Comparison of ENCODE assay signal across 35 cellular contexts in genomic region chr5:88644676-88645075, GRCh38.
"Had no signal": no experiment of that assay in that cellular context is flagged by ENCODE, and none has a peak within 500 bp of the region (broad histone marks: within the 10 kb centered on the region; RNA-seq: fewer than 3 reads in every experiment).

No MANE protein-coding gene starts in this region.

- H3K27ac Mint-ChIP-seq: activated B cell treated with CpG ODN at 0.5 μM for 24 hours; activated CD4-positive, alpha-beta memory T cell treated with anti-CD3 and anti-CD28 coated beads, Interleukin-2, amount 10 ng/mL, durations not matched to agents 7 days and 5 days; activated CD4-positive, alpha-beta T cell treated with anti-CD3 and anti-CD28 coated beads, Interleukin-2, amount 10 ng/mL, durations not matched to agents 7 days and 5 days; activated CD8-positive, alpha-beta memory T cell treated with anti-CD3 and anti-CD28 coated beads, Interleukin-2, amount 10 ng/mL, durations not matched to agents 7 days and 5 days; activated CD8-positive, alpha-beta T cell treated with anti-CD3 and anti-CD28 coated beads, Interleukin-2, amount 10 ng/mL, durations not matched to agents 7 days and 5 days; activated naive CD4-positive, alpha-beta T cell treated with anti-CD3 and anti-CD28 coated beads for 36 hours; activated naive CD4-positive, alpha-beta T cell treated with anti-CD3 and anti-CD28 coated beads, Interleukin-2, amount 50 U/mL, for 72 hours; activated naive CD8-positive, alpha-beta T cell treated with anti-CD3 and anti-CD28 coated beads for 36 hours; activated T-cell treated with anti-CD3 and anti-CD28 coated beads, Interleukin-2, amount 50 U/mL, for 72 hours; activated T-helper 1 cell treated with anti-CD3 and anti-CD28 coated beads, Interleukin-12 subunit alpha, Interleukin-12 subunit beta, Interleukin-2, Interleukin-4 antibody, amounts not matched to agents 30 ng/mL and 10 ng/mL and 1 ng/mL, durations not matched to agents 14 hours and 24 hours and 36 hours; activated T-helper 17 cell treated with anti-CD3 and anti-CD28 coated beads, Interleukin-2, amount 50 U/mL, for 72 hours; T-helper 1 cell treated with Interleukin-12 subunit alpha and Interleukin-12 subunit beta and Interleukin-4 antibody, amounts not matched to agents 30 μg/mL and 1 μg/mL, for 36 hours; T-helper 2 cell treated with Interferon-gamma antibody and Interleukin-4, amounts not matched to agents 5 μg/mL and 100 μg/mL, for 36 hours had no signal

- FAIRE-seq: astrocyte, TTC549 had no signal

- H3K9me3 Mint-ChIP-seq: activated B cell treated with CpG ODN at 0.5 μM for 24 hours; activated CD4-positive, alpha-beta memory T cell treated with anti-CD3 and anti-CD28 coated beads, Interleukin-2, amount 10 ng/mL, durations not matched to agents 7 days and 5 days; activated CD4-positive, alpha-beta T cell treated with anti-CD3 and anti-CD28 coated beads, Interleukin-2, amount 10 ng/mL, durations not matched to agents 7 days and 5 days; activated naive CD4-positive, alpha-beta T cell treated with anti-CD3 and anti-CD28 coated beads for 36 hours; activated naive CD4-positive, alpha-beta T cell treated with anti-CD3 and anti-CD28 coated beads, Interleukin-2, amount 50 U/mL, for 72 hours; activated naive CD8-positive, alpha-beta T cell treated with anti-CD3 and anti-CD28 coated beads for 36 hours; activated T-cell treated with anti-CD3 and anti-CD28 coated beads, Interleukin-2, amount 50 U/mL, for 4 hours; activated T-cell treated with anti-CD3 and anti-CD28 coated beads, Interleukin-2, amount 50 U/mL, for 72 hours; activated T-helper 1 cell treated with anti-CD3 and anti-CD28 coated beads, Interleukin-12 subunit alpha, Interleukin-12 subunit beta, Interleukin-2, Interleukin-4 antibody, amounts not matched to agents 30 ng/mL and 10 ng/mL and 1 ng/mL, durations not matched to agents 14 hours and 24 hours and 36 hours; activated T-helper 17 cell treated with anti-CD3 and anti-CD28 coated beads, Interleukin-2, amount 50 U/mL, for 72 hours; central memory CD8-positive, alpha-beta T cell; T-helper 1 cell treated with Interleukin-12 subunit alpha and Interleukin-12 subunit beta and Interleukin-4 antibody, amounts not matched to agents 30 μg/mL and 1 μg/mL, for 36 hours; T-helper 2 cell treated with Interferon-gamma antibody and Interleukin-4, amounts not matched to agents 5 μg/mL and 100 μg/mL, for 36 hours had no signal

- H3K4me3 Mint-ChIP-seq: activated B cell treated with CpG ODN at 0.5 μM for 24 hours; activated CD4-positive, alpha-beta memory T cell treated with anti-CD3 and anti-CD28 coated beads, Interleukin-2, amount 10 ng/mL, durations not matched to agents 7 days and 5 days; activated CD4-positive, alpha-beta T cell treated with anti-CD3 and anti-CD28 coated beads, Interleukin-2, amount 10 ng/mL, durations not matched to agents 7 days and 5 days; activated CD8-positive, alpha-beta memory T cell treated with anti-CD3 and anti-CD28 coated beads, Interleukin-2, amount 10 ng/mL, durations not matched to agents 7 days and 5 days; activated CD8-positive, alpha-beta T cell treated with anti-CD3 and anti-CD28 coated beads, Interleukin-2, amount 10 ng/mL, durations not matched to agents 7 days and 5 days; activated naive CD4-positive, alpha-beta T cell treated with anti-CD3 and anti-CD28 coated beads for 36 hours; activated naive CD8-positive, alpha-beta T cell treated with anti-CD3 and anti-CD28 coated beads for 36 hours; activated T-cell treated with anti-CD3 and anti-CD28 coated beads, Interleukin-2, amount 50 U/mL, for 4 hours; activated T-cell treated with anti-CD3 and anti-CD28 coated beads, Interleukin-2, amount 50 U/mL, for 72 hours; activated T-helper 1 cell treated with anti-CD3 and anti-CD28 coated beads, Interleukin-12 subunit alpha, Interleukin-12 subunit beta, Interleukin-2, Interleukin-4 antibody, amounts not matched to agents 30 ng/mL and 10 ng/mL and 1 ng/mL, durations not matched to agents 14 hours and 24 hours and 36 hours; activated T-helper 17 cell treated with anti-CD3 and anti-CD28 coated beads, Interleukin-2, amount 50 U/mL, for 72 hours; central memory CD8-positive, alpha-beta T cell; T-helper 1 cell treated with Interleukin-12 subunit alpha and Interleukin-12 subunit beta and Interleukin-4 antibody, amounts not matched to agents 30 μg/mL and 1 μg/mL, for 36 hours; T-helper 2 cell treated with Interferon-gamma antibody and Interleukin-4, amounts not matched to agents 5 μg/mL and 100 μg/mL, for 36 hours had no signal

- H3K4me1 Mint-ChIP-seq: activated B cell treated with CpG ODN at 0.5 μM for 24 hours; activated CD4-positive, alpha-beta memory T cell treated with anti-CD3 and anti-CD28 coated beads, Interleukin-2, amount 10 ng/mL, durations not matched to agents 7 days and 5 days; activated CD4-positive, alpha-beta T cell treated with anti-CD3 and anti-CD28 coated beads, Interleukin-2, amount 10 ng/mL, durations not matched to agents 7 days and 5 days; activated CD8-positive, alpha-beta memory T cell treated with anti-CD3 and anti-CD28 coated beads, Interleukin-2, amount 10 ng/mL, durations not matched to agents 7 days and 5 days; activated naive CD8-positive, alpha-beta T cell treated with anti-CD3 and anti-CD28 coated beads for 36 hours; activated T-helper 17 cell treated with anti-CD3 and anti-CD28 coated beads, Interleukin-2, amount 50 U/mL, for 72 hours; central memory CD8-positive, alpha-beta T cell had no signal

- ATAC-seq: activated CD8-positive, alpha-beta memory T cell treated with anti-CD3 and anti-CD28 coated beads, Interleukin-2, amount 10 ng/mL, durations not matched to agents 7 days and 5 days; activated CD8-positive, alpha-beta T cell treated with anti-CD3 and anti-CD28 coated beads, Interleukin-2, amount 10 ng/mL, durations not matched to agents 7 days and 5 days; activated naive CD4-positive, alpha-beta T cell treated with anti-CD3 and anti-CD28 coated beads, Interleukin-2, amount 50 U/mL, for 72 hours; activated T-cell treated with anti-CD3 and anti-CD28 coated beads, Interleukin-2, amount 50 U/mL, for 4 hours; activated T-cell treated with anti-CD3 and anti-CD28 coated beads, Interleukin-2, amount 50 U/mL, for 72 hours; activated T-helper 17 cell treated with anti-CD3 and anti-CD28 coated beads, Interleukin-2, amount 50 U/mL, for 72 hours; body of pancreas had no signal

- DNase-seq: activated B cell treated with CpG ODN at 0.5 μM for 24 hours; activated CD4-positive, alpha-beta memory T cell treated with anti-CD3 and anti-CD28 coated beads, Interleukin-2, amount 10 ng/mL, durations not matched to agents 7 days and 5 days; activated CD4-positive, alpha-beta T cell treated with anti-CD3 and anti-CD28 coated beads for 4 hours; activated CD4-positive, alpha-beta T cell treated with anti-CD3 and anti-CD28 coated beads, Interleukin-2, amount 10 ng/mL, durations not matched to agents 7 days and 5 days; activated CD4-positive, alpha-beta T cell treated with anti-CD3 and anti-CD28 coated beads, Interleukin-2, amount 50 U/mL, for 48 hours; activated CD4-positive, CD25-positive, alpha-beta regulatory T cell treated with anti-CD3 and anti-CD28 coated beads, Interleukin-2, amount 50 U/mL, for 72 hours; activated CD8-positive, alpha-beta memory T cell treated with anti-CD3 and anti-CD28 coated beads for 24 hours; activated CD8-positive, alpha-beta memory T cell treated with anti-CD3 and anti-CD28 coated beads, Interleukin-2, amount 10 ng/mL, durations not matched to agents 7 days and 5 days; activated CD8-positive, alpha-beta memory T cell treated with anti-CD3 and anti-CD28 coated beads, Interleukin-2, amount 50 U/mL, for 48 hours; activated CD8-positive, alpha-beta T cell treated with anti-CD3 and anti-CD28 coated beads, Interleukin-2, amount 10 ng/mL, durations not matched to agents 7 days and 5 days; activated effector memory CD4-positive, alpha-beta T cell treated with anti-CD3 and anti-CD28 coated beads, Interleukin-2, amount 50 U/mL, for 16 hours; activated gamma-delta T cell treated with Interleukin-2 at 50 U/mL for 16 hours; activated naive CD4-positive, alpha-beta T cell; activated naive CD4-positive, alpha-beta T cell treated with anti-CD3 and anti-CD28 coated beads for 36 hours; activated naive CD4-positive, alpha-beta T cell treated with anti-CD3 and anti-CD28 coated beads, Interleukin-2, amount 50 U/mL, for 16 hours; activated naive CD8-positive, alpha-beta T cell treated with anti-CD3 and anti-CD28 coated beads for 36 hours; activated T-cell treated with anti-CD3 and anti-CD28 coated beads, Interleukin-2, amount 50 U/mL, for 4 hours; activated T-cell treated with anti-CD3 and anti-CD28 coated beads, Interleukin-2, amount 50 U/mL, for 72 hours; adrenal gland; amniotic stem cell; aorta; body of pancreas; brain microvascular endothelial cell; caudate nucleus; cerebellar nuclear complex; T-helper 2 cell; T-helper 9 cell had no signal
